In the genomic region with DNA sequence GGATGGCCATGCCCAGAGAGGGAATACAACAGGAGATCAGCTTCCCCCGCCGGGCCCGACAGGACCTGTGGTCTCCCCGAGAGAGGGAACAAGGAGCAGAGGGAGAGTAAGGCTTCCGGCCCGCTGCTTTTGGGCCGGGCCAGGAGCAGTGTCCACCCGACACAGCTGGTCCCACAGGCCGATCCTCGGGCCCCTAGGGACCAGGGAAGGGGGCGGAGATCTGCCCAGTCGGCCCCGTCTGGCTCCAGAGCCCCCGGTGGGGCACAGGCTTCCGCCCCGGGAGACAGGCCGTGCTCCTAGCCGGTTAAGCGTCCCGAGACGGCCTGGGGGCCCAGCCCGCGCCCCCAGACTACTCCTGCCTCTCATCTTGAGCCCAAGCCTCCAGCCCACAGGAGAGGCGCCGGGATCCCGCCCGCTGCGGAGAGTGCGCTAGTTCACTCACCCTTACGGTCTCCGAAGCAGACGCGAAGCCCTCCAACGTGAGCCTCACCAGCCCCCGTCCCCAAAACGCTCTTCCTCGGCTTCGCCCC, we compare ENCODE assay signal across 8 cellular contexts. TPM values are rescaled to one million over a fixed set of nuclear protein-coding genes. Genes with fewer than 3 reads are reported as not detected.
DNase-seq lines count a peak whose midpoint lies in the region; TF ChIP-seq lines count a peak whose summit lies in the region.

A gene (minus strand): TSS at position 526 of the 530 bp plus-strand sequence. CDS start 6,635 bp downstream, outside the sequence.

- peak within 1 kb of the TSS; percentile 95 for H3K4me2 ChIP-seq in OCI-LY3 (ENCODE audit: low read length)

- intact Hi-C loops in lower leg skin (cut with DNase I; ENCODE audit: low total_unique reads) = no loop called here

- H3K9ac ChIP-seq in OCI-LY3 (ENCODE audit: low read length) = peak within 1 kb of the TSS; percentile 89

- in situ Hi-C loops in HAP-1 (cut with MboI; ENCODE audit: low sequenced_read_pairs) = no loop called here

- H2AFZ ChIP-seq in OCI-LY3 (ENCODE audit: low read depth, low read length) = peak within 1 kb of the TSS; percentile 76

- H3K4me3 ChIP-seq in HAP-1 = peak within 1 kb of the TSS; percentile 94
- H3K4me3 ChIP-seq in OCI-LY3 (ENCODE audit: low read length) = peak within 1 kb of the TSS; percentile 97
- H3K4me3 ChIP-seq in coronary artery = peak within 1 kb of the TSS; percentile 86
- H3K4me3 ChIP-seq in lower leg skin (ENCODE audit: low read depth, poor library complexity, severe bottlenecking) = peak within 1 kb of the TSS; percentile 88

- H3K27ac ChIP-seq in OCI-LY3 (ENCODE audit: low read length) (peak within 1 kb of the TSS; percentile 68), coronary artery (peak within 1 kb of the TSS; percentile 96 to 100)

- no peak for TF ChIP-seq CTCF in OCI-LY3 (IDR thresholded peaks at IDR 0.05; ENCODE audit: low read depth, low read length)
- no peak for TF ChIP-seq CTCF in coronary artery (IDR thresholded peaks at IDR 0.05)
- no peak for TF ChIP-seq CTCF in lower leg skin (IDR thresholded peaks at IDR 0.05)
- no peak for TF ChIP-seq CTCF in subcutaneous adipose tissue (IDR thresholded peaks at IDR 0.05; ENCODE audit: low read depth)

- DNase-seq in Daoy (ENCODE audit: low read depth) (no peak), HAP-1 (ENCODE audit: low spot score in 2 of 2) (no peak), coronary artery (ENCODE audit: low spot score) (peak; percentile 88), lower leg skin (ENCODE audit: low spot score in 2 of 2) (peak; percentile 40 to 91), iPS-NIHi7 (ENCODE audit: extremely low spot score) (no peak)
- no peak for DNase-seq in NK-92 treated with Interleukin-12 subunit alpha and Interleukin-12 subunit beta, amount 100 ng/mL, for 24 hours (lab: John Stamatoyannopoulos, UW)

- 0 to 2% methylated on average over 10 to 16 of the region's 38 CpGs for WGBS in lower leg skin, 2 donors

- H3K36me3 ChIP-seq in HAP-1 (replicated peaks) = peaks cover 6% of the 10 kb centered on the region
- H3K36me3 ChIP-seq in OCI-LY3 (replicated peaks; ENCODE audit: low read depth, low read length) = peaks cover 13% of the 10 kb centered on the region

- H3K9me3 ChIP-seq in HAP-1 (no peaks in the 10 kb centered on the region), OCI-LY3 (ENCODE audit: insufficient read depth, low read length) (no peaks in the 10 kb centered on the region)

- TF ChIP-seq POLR2A in lower leg skin (IDR thresholded peaks at IDR 0.05) = no peak

- H3K79me2 ChIP-seq in OCI-LY3 (ENCODE audit: low read length) = peaks cover 54% of the 10 kb centered on the region

- peaks cover 14% of the 10 kb centered on the region for H4K20me1 ChIP-seq in OCI-LY3 (ENCODE audit: insufficient read depth, low read length)

- H3K4me1 ChIP-seq in HAP-1 (peaks cover 9% of the 10 kb centered on the region), OCI-LY3 (ENCODE audit: low read length) (peaks cover 32% of the 10 kb centered on the region)

- H3K27me3 ChIP-seq in HAP-1 (ENCODE audit: low read depth) (no peaks in the 10 kb centered on the region), OCI-LY3 (ENCODE audit: low read depth, low read length) (no peaks in the 10 kb centered on the region)

RNA-seq across cellular contexts. Expression of the gene that starts here (rescaled TPM):
- 80.7 and 115 TPM in 2 replicates for total RNA-seq in Daoy (2014; rRNA removed; shearing (Covaris generic))
- 10 to 100 TPM; 32.4 to 43.3 (median 36.1) TPM for total RNA-seq in lower leg skin
- 10 to 100 TPM; 63.9 to 94.4 (median 69.6) TPM for total RNA-seq in subcutaneous adipose tissue

Comparison
In these comparisons a context has a peak if more than half of its experiments do, and no peak if none do; other contexts are left out.
1. DNase-seq: peak in coronary artery (single experiment) and lower leg skin (2 of 2); none in Daoy (single experiment), HAP-1 (0 of 2), iPS-NIHi7 (single experiment) and NK-92 treated with Interleukin-12 subunit alpha and Interleukin-12 subunit beta, amount 100 ng/mL, for 24 hours (single experiment).
2. Peak in every context shown above with its lines, with median percentiles within 50 percentile points of each other: H3K4me3 ChIP-seq.